ENCODE assay signal across 12 cellular contexts in the genomic region with DNA sequence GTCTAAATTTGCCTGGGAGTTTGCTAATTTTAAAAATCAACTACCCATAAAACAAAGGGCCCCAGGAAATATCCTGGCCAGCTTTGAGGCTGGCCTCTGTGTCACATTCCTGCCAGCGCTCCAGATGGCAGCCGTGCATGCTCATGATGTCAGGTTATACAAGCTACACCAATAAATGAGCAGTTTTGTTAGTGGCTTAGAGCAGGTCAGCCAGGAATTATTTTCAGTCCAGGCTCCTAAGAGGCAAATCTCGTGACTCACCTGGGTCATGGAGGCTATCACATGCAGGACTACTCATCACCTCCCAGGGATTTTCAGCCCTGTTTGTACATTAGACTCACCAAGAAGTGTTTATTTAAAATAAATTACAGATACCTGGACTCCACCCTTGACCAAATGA. TPM values are rescaled to one million over a fixed set of nuclear protein-coding genes. Genes with fewer than 3 reads are reported as not detected.
A peak's percentile ranks its signal among the peaks of the same experiment; 100 is the strongest.
DNase-seq lines count a peak whose midpoint lies in the region; ATAC-seq, FAIRE-seq and TF ChIP-seq lines count a peak whose summit lies in the region.
"Had no signal": no experiment of that assay in that cellular context is flagged by ENCODE, and none has a peak within 500 bp of the region (broad histone marks: within the 10 kb centered on the region; RNA-seq: fewer than 3 reads in every experiment).

No MANE protein-coding gene starts in this region.

- no peaks in the 10 kb centered on the region for H3K9me3 ChIP-seq in A549
- no peaks in the 10 kb centered on the region for H3K9me3 ChIP-seq in body of pancreas
- H3K9me3 ChIP-seq: SJSA1 had no signal

- POLR2A ChIA-PET in A549 (lab: Yijun Ruan, JAX) = interaction anchor here (0.6 to 1.5 kb wide), 2 partner anchors 31 to 60 kb away, joined by 3 read pairs; a partner anchor contains a TSS

- H3K4me3 ChIP-seq in A549 (no peak overlapping the region), body of pancreas (no peak overlapping the region)
- H3K4me3 ChIP-seq: SJSA1 had no signal

- ATAC-seq in A549 (peak; percentile 85 to 95), body of pancreas (peak; percentile 96), GM21447 (IDR thresholded peaks at IDR 0.05; ENCODE audit: unreplicated experiment) (no peak), GM21786 (IDR thresholded peaks at IDR 0.05; ENCODE audit: unreplicated experiment) (no peak)

- H3K4me1 ChIP-seq in A549 (peaks cover 61% of the 10 kb centered on the region), body of pancreas (peaks cover 6% of the 10 kb centered on the region)

- TF ChIP-seq RAD21 in A549 (conservative IDR thresholded peaks at IDR 0.05 in 1 of 2, IDR thresholded peaks at IDR 0.05 in 1 of 2) = no peak
- TF ChIP-seq RAD21 in Ishikawa (IDR thresholded peaks at IDR 0.05; ENCODE audit: low read depth) = peak; percentile 22; the same call in 1 of the 2 replicates

- no peaks in the 10 kb centered on the region for H3K27me3 ChIP-seq in body of pancreas
- H3K27me3 ChIP-seq: SJSA1 had no signal

- H3K27ac ChIP-seq in A549 (peak overlapping the region; percentile 72 to 81), body of pancreas (peak overlapping the region in 3 of 4 donors; percentile 57 to 82 (median 72))
- H3K27ac ChIP-seq: SJSA1 had no signal

- FAIRE-seq in A549 (lab: Jason Lieb, UNC) (no peak), islet of Langerhans (lab: Jason Lieb, UNC) (peak; percentile 100)
- FAIRE-seq: GM18507 had no signal

- DNase-seq in A549 (ENCODE audit: low read depth in 1 of 2, low spot score in 1 of 2) (peak; percentile 64 to 79), body of pancreas (peak; percentile 42 to 73 (median 64)), NCI-H510A treated with DMSO at 0.1 percent for 48 hours (lab: John Stamatoyannopoulos, UW) (no peak), NCI-H2227 treated with DMSO at 0.1 percent for 48 hours (lab: John Stamatoyannopoulos, UW) (no peak)
- DNase-seq: Karpas-422; stimulated activated CD4-positive, alpha-beta T cell treated with anti-CD3 and anti-CD28 coated beads, Interleukin-12 subunit alpha, Interleukin-12 subunit beta, amount 100 ng/mL, for 4 hours had no signal

- 0% methylated on average over 2 of the region's 3 CpGs for WGBS in A549 (ENCODE audit: missing lambda C conversion rate)
- WGBS in body of pancreas, 2 donors = 48 to 58% methylated on average over 3 of the region's 3 CpGs

- peak; percentile 64 to 68; a peak in 3 of 5 replicates for TF ChIP-seq EP300 in A549 (IDR thresholded peaks at IDR 0.05)
- peak; percentile 43; the same call in 1 of the 2 replicates for TF ChIP-seq EP300 in Ishikawa (IDR thresholded peaks at IDR 0.05; ENCODE audit: borderline replicate concordance)

- TF ChIP-seq POLR2A in A549 (IDR thresholded peaks at IDR 0.05; ENCODE audit: low read length) (no peak), body of pancreas (IDR thresholded peaks at IDR 0.05) (peak in 1 of 3 donors; percentile 9)

- CTCF ChIA-PET in A549 (lab: Yijun Ruan, JAX) = no interaction called here

- intact Hi-C loops in body of pancreas (cut with DNase I) = no loop called here

- no peak for TF ChIP-seq CTCF in A549 (IDR thresholded peaks at IDR 0.05)
- TF ChIP-seq CTCF in body of pancreas (IDR thresholded peaks at IDR 0.05) = no peak

- peak overlapping the region; percentile 48 for H3K4me2 ChIP-seq in A549

- no peaks in the 10 kb centered on the region for H3K36me3 ChIP-seq in body of pancreas (replicated peaks in 1 of 2; ENCODE audit: insufficient read depth in 1 of 2, low read depth in 2 of 2)

TF ChIP-seq in A549, 52 proteins besides CTCF, POLR2A, EP300 and RAD21 (continues in another document):
- TF ChIP-seq TFCP2L1 (CRISPR knock-in tag; IDR thresholded peaks at IDR 0.05) (no peak), JUNB (IDR thresholded peaks at IDR 0.05) (peak; percentile 82), NPAS2 (CRISPR knock-in tag; IDR thresholded peaks at IDR 0.05; ENCODE audit: borderline replicate concordance) (no peak), CBX8 (IDR thresholded peaks at IDR 0.05) (no peak), HOXB13 (CRISPR knock-in tag; IDR thresholded peaks at IDR 0.05; ENCODE audit: low read depth) (no peak), FOSL2 (IDR thresholded peaks at IDR 0.05) (peak; percentile 74), FOSL2 (CRISPR knock-in tag; IDR thresholded peaks at IDR 0.05) (peak; percentile 82)
- TF ChIP-seq, protein P1, sequence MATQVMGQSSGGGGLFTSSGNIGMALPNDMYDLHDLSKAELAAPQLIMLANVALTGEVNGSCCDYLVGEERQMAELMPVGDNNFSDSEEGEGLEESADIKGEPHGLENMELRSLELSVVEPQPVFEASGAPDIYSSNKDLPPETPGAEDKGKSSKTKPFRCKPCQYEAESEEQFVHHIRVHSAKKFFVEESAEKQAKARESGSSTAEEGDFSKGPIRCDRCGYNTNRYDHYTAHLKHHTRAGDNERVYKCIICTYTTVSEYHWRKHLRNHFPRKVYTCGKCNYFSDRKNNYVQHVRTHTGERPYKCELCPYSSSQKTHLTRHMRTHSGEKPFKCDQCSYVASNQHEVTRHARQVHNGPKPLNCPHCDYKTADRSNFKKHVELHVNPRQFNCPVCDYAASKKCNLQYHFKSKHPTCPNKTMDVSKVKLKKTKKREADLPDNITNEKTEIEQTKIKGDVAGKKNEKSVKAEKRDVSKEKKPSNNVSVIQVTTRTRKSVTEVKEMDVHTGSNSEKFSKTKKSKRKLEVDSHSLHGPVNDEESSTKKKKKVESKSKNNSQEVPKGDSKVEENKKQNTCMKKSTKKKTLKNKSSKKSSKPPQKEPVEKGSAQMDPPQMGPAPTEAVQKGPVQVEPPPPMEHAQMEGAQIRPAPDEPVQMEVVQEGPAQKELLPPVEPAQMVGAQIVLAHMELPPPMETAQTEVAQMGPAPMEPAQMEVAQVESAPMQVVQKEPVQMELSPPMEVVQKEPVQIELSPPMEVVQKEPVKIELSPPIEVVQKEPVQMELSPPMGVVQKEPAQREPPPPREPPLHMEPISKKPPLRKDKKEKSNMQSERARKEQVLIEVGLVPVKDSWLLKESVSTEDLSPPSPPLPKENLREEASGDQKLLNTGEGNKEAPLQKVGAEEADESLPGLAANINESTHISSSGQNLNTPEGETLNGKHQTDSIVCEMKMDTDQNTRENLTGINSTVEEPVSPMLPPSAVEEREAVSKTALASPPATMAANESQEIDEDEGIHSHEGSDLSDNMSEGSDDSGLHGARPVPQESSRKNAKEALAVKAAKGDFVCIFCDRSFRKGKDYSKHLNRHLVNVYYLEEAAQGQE (IDR thresholded peaks at IDR 0.05) = no peak

TF ChIP-seq in Ishikawa, 13 proteins besides CTCF, POLR2A, EP300 and RAD21:
- peak; percentile 60 for TF ChIP-seq TCF12 (IDR thresholded peaks at IDR 0.05; ENCODE audit: low read depth)
- peak; percentile 62 for TF ChIP-seq TEAD4 (IDR thresholded peaks at IDR 0.05)
- peak; percentile 59; the same call in 1 of the 2 replicates for TF ChIP-seq FOXM1 (IDR thresholded peaks at IDR 0.05; ENCODE audit: borderline replicate concordance, low read depth)
- TF ChIP-seq, protein P1 (IDR thresholded peaks at IDR 0.05; ENCODE audit: low read depth) = no peak
- TF ChIP-seq, protein P2, sequence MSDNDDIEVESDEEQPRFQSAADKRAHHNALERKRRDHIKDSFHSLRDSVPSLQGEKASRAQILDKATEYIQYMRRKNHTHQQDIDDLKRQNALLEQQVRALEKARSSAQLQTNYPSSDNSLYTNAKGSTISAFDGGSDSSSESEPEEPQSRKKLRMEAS (IDR thresholded peaks at IDR 0.05) = 0 out of 2 replicates have a peak, but pooled peaks have one; percentile 18
- no peak for TF ChIP-seq EGR1 (IDR thresholded peaks at IDR 0.05)

RNA-seq across cellular contexts. Expression of a gene that starts 31.7 kb away (rescaled TPM):
- polyA plus RNA-seq in A549 (2011; rRNA removed) = 24.4 and 24.7 TPM in 2 replicates
- polyA plus RNA-seq in A549 (2012; cell fraction: cytosol; rRNA removed) = 14.5 and 15.6 TPM in 2 replicates
- 15.9 and 21.2 TPM in 2 replicates for polyA plus RNA-seq in A549 (2012; cell fraction: nucleus; rRNA removed)
- 20.9 to 28.0 TPM (median 23.7 TPM) in 3 replicates for polyA plus RNA-seq in A549 (2017; fragmentation: RNase III; extraction: RNeasy Plus Mini Kit Qiagen cat#74134 plus additional on column Dnase treatment)
- polyA minus RNA-seq in A549 (2011; rRNA and poly(A)+ RNA removed) = 10.6 and 14.1 TPM in 2 replicates
- total RNA-seq in body of pancreas = 10 to 100 TPM in 1 of 2 donors, 1 to 10 TPM in 1; 1.6 to 19.2 TPM

Comparison
In these comparisons a context has a peak if more than half of its experiments do, and no peak if none do; other contexts are left out.
1. ATAC-seq: peak in A549 (2 of 2) and body of pancreas (single experiment); none in GM21447 (single experiment) and GM21786 (single experiment).
2. DNase-seq: peak in A549 (2 of 2) and body of pancreas (4 of 4); none in NCI-H510A treated with DMSO at 0.1 percent for 48 hours (single experiment) and NCI-H2227 treated with DMSO at 0.1 percent for 48 hours (single experiment).